In genomic region chr16:10308305-10309193, GRCh38 we compare ENCODE assay signal across 1 cellular context.
TF ChIP-seq lines count a peak whose summit lies in the region.

No MANE protein-coding gene starts in this region.

TF ChIP-seq in HepG2, 621 proteins besides CTCF, POLR2A, EP300 and RAD21 (continued from another document and continues in another):
- no peak for TF ChIP-seq ZNF597 (CRISPR knock-in tag; IDR thresholded peaks at IDR 0.05)
- peak; percentile 42; the same call in 1 of the 2 replicates for TF ChIP-seq SIX1 (CRISPR knock-in tag; IDR thresholded peaks at IDR 0.05; ENCODE audit: borderline replicate concordance)
- TF ChIP-seq FOXP4 (CRISPR knock-in tag; IDR thresholded peaks at IDR 0.05): peak; percentile 41; the same call in 1 of the 2 replicates
- TF ChIP-seq ZNF513 (CRISPR knock-in tag; conservative IDR thresholded peaks at IDR 0.05): 0 out of 2 replicates have a peak, but pooled peaks have one; percentile 83
- TF ChIP-seq GTF2F1 (IDR thresholded peaks at IDR 0.05; ENCODE audit: low read length): no peak
- no peak for TF ChIP-seq DBP (CRISPR knock-in tag; IDR thresholded peaks at IDR 0.05; ENCODE audit: not compliant biosample characterization)
- peak; percentile 56; the same call in 1 of the 2 replicates for TF ChIP-seq ATF2 (CRISPR knock-in tag; IDR thresholded peaks at IDR 0.05)
- no peak for TF ChIP-seq RELA (CRISPR knock-in tag; IDR thresholded peaks at IDR 0.05)
- peak; percentile 22; the same call in 1 of the 2 replicates for TF ChIP-seq RFX3 (CRISPR knock-in tag; IDR thresholded peaks at IDR 0.05)
- TF ChIP-seq ZSCAN30 (CRISPR knock-in tag; IDR thresholded peaks at IDR 0.05): no peak
- TF ChIP-seq ARHGAP35 (CRISPR knock-in tag; IDR thresholded peaks at IDR 0.05; ENCODE audit: borderline replicate concordance): no peak
- TF ChIP-seq BRD4 (CRISPR knock-in tag; IDR thresholded peaks at IDR 0.05): no peak
- no peak for TF ChIP-seq ZNF136 (CRISPR knock-in tag; IDR thresholded peaks at IDR 0.05; ENCODE audit: low read depth)
- TF ChIP-seq ATF1 (CRISPR knock-in tag; IDR thresholded peaks at IDR 0.05): no peak
- 0 out of 2 replicates have a peak, but pooled peaks have one; percentile 69 for TF ChIP-seq PAWR (CRISPR knock-in tag; IDR thresholded peaks at IDR 0.05; ENCODE audit: borderline replicate concordance)
- no peak for TF ChIP-seq ZNF879 (CRISPR knock-in tag; IDR thresholded peaks at IDR 0.05)
- no peak for TF ChIP-seq ZNF263 (CRISPR knock-in tag; IDR thresholded peaks at IDR 0.05)
- TF ChIP-seq CSRNP1 (CRISPR knock-in tag; IDR thresholded peaks at IDR 0.05): no peak
- TF ChIP-seq AGO1 (IDR thresholded peaks at IDR 0.05; ENCODE audit: low read depth, low read length, poor library complexity, severe bottlenecking): no peak
- 0 out of 2 replicates have a peak, but pooled peaks have one; percentile 79 for TF ChIP-seq ZFP36L1 (CRISPR knock-in tag; IDR thresholded peaks at IDR 0.05)
- no peak for TF ChIP-seq CHD2 (IDR thresholded peaks at IDR 0.05; ENCODE audit: low read depth, low read length)
- no peak for TF ChIP-seq THYN1 (CRISPR knock-in tag; IDR thresholded peaks at IDR 0.05; ENCODE audit: borderline replicate concordance, low read depth)
- no peak for TF ChIP-seq KAT2B (IDR thresholded peaks at IDR 0.05; ENCODE audit: borderline replicate concordance, low read depth, low read length)
- no peak for TF ChIP-seq BRF2 (CRISPR knock-in tag; IDR thresholded peaks at IDR 0.05)
- no peak for TF ChIP-seq DNMT3B (CRISPR knock-in tag; conservative IDR thresholded peaks at IDR 0.05)
- no peak for TF ChIP-seq CAMTA2 (CRISPR knock-in tag; IDR thresholded peaks at IDR 0.05; ENCODE audit: borderline replicate concordance)
- no peak for TF ChIP-seq JUN (CRISPR knock-in tag; IDR thresholded peaks at IDR 0.05)
- TF ChIP-seq MBD4 (IDR thresholded peaks at IDR 0.05; ENCODE audit: borderline replicate concordance, low read length): no peak
- no peak for TF ChIP-seq ZNF749 (CRISPR knock-in tag; IDR thresholded peaks at IDR 0.05; ENCODE audit: borderline replicate concordance)
- peak; percentile 45 for TF ChIP-seq SKI (IDR thresholded peaks at IDR 0.05; ENCODE audit: partially characterized antibody)
- no peak for TF ChIP-seq E2F5 (CRISPR knock-in tag; conservative IDR thresholded peaks at IDR 0.05)
- no peak for TF ChIP-seq ARID3A (IDR thresholded peaks at IDR 0.05; ENCODE audit: low read depth, low read length)
- no peak for TF ChIP-seq ZNF570 (CRISPR knock-in tag; IDR thresholded peaks at IDR 0.05; ENCODE audit: borderline replicate concordance)
- no peak for TF ChIP-seq KLF15 (CRISPR knock-in tag; IDR thresholded peaks at IDR 0.05; ENCODE audit: borderline replicate concordance)
- TF ChIP-seq CREB3 (CRISPR knock-in tag; IDR thresholded peaks at IDR 0.05): no peak
- TF ChIP-seq PBX2 (CRISPR knock-in tag; IDR thresholded peaks at IDR 0.05): no peak
- TF ChIP-seq SNAPC2 (CRISPR knock-in tag; IDR thresholded peaks at IDR 0.05): no peak
- TF ChIP-seq DMTF1 (CRISPR knock-in tag; IDR thresholded peaks at IDR 0.05): no peak
- no peak for TF ChIP-seq HINFP (CRISPR knock-in tag; IDR thresholded peaks at IDR 0.05; ENCODE audit: low read depth)
